2 cellular contexts compared by ENCODE assay signal in genomic region chr14:23389396-23389795, GRCh38.
TF ChIP-seq lines count a peak whose summit lies in the region.

No MANE protein-coding gene starts in this region.

TF ChIP-seq in GM23338, 12 proteins besides CTCF, POLR2A, EP300 and RAD21:
- TF ChIP-seq POLR2AphosphoS5 (IDR thresholded peaks at IDR 0.05; ENCODE audit: low read depth) (no peak), EZH2phosphoT487 (IDR thresholded peaks at IDR 0.05; ENCODE audit: unreplicated experiment) (no peak), ZNF331 (CRISPR knock-in tag; IDR thresholded peaks at IDR 0.05; ENCODE audit: low read depth) (no peak), ZNF114 (CRISPR knock-in tag; IDR thresholded peaks at IDR 0.05) (no peak), ETS1 (IDR thresholded peaks at IDR 0.05) (no peak), ZNF462 (CRISPR knock-in tag; IDR thresholded peaks at IDR 0.05) (no peak), REST (IDR thresholded peaks at IDR 0.05; ENCODE audit: unreplicated experiment) (no peak), JUNB (IDR thresholded peaks at IDR 0.05; ENCODE audit: unreplicated experiment) (no peak), CREB1 (CRISPR knock-in tag; IDR thresholded peaks at IDR 0.05; ENCODE audit: low read depth) (no peak), EZH2 (IDR thresholded peaks at IDR 0.05; ENCODE audit: low read depth, unreplicated experiment) (no peak), NANOG (IDR thresholded peaks at IDR 0.05; ENCODE audit: borderline replicate concordance) (no peak), STAT1 (IDR thresholded peaks at IDR 0.05; ENCODE audit: unreplicated experiment) (no peak)

TF ChIP-seq in IMR-90, 13 proteins besides CTCF, POLR2A, EP300 and RAD21:
- no peak for TF ChIP-seq CHD1 (IDR thresholded peaks at IDR 0.05; ENCODE audit: low read depth, low read length)
- TF ChIP-seq RCOR1 (IDR thresholded peaks at IDR 0.05; ENCODE audit: insufficient replicate concordance, low read length), result no peak
- no peak for TF ChIP-seq MAFK (IDR thresholded peaks at IDR 0.05; ENCODE audit: low read depth, low read length)
- no peak for TF ChIP-seq MXI1 (IDR thresholded peaks at IDR 0.05; ENCODE audit: borderline replicate concordance, low read depth, low read length)
- no peak for TF ChIP-seq MAZ (IDR thresholded peaks at IDR 0.05; ENCODE audit: borderline replicate concordance, low read depth, low read length)
- TF ChIP-seq SMC3 (IDR thresholded peaks at IDR 0.05; ENCODE audit: low read depth, low read length), result no peak
